35 cellular contexts compared by ENCODE assay signal in genomic region chr2:223086360-223086981, GRCh38. TPM values are rescaled to one million over a fixed set of nuclear protein-coding genes. Genes with fewer than 3 reads are reported as not detected.
A peak's percentile ranks its signal among the peaks of the same experiment; 100 is the strongest.
DNase-seq lines count a peak whose midpoint lies in the region; ATAC-seq, FAIRE-seq and TF ChIP-seq lines count a peak whose summit lies in the region.
"Had no signal": no experiment of that assay in that cellular context is flagged by ENCODE, and none has a peak within 500 bp of the region (broad histone marks: within the 10 kb centered on the region; RNA-seq: fewer than 3 reads in every experiment).

No MANE protein-coding gene starts in this region.

- no peaks in the 10 kb centered on the region for H3K27me3 ChIP-seq in liver (ENCODE audit: control insufficient read depth in 4 of 4, insufficient read depth in 4 of 4, low read length in 3 of 4)
- peaks cover 0 to 11% of the 10 kb centered on the region in 2 experiments; a peak in 4 of 5 replicates for H3K27me3 ChIP-seq in HepG2 (ENCODE audit: control insufficient read depth in 1 of 2, insufficient read depth in 2 of 2, low read length in 2 of 2)
- no peaks in the 10 kb centered on the region for H3K27me3 ChIP-seq in trophoblast cell (ENCODE audit: insufficient read depth, low read length)
- H3K27me3 ChIP-seq: MG63 had no signal

- H3K36me3 ChIP-seq in liver (ENCODE audit: control insufficient read depth in 4 of 4, insufficient read depth in 3 of 4, low read depth in 1 of 4, low read length in 3 of 4) = no peaks in the 10 kb centered on the region
- no peaks in the 10 kb centered on the region for H3K36me3 ChIP-seq in HepG2 (replicated peaks in 1 of 2; ENCODE audit: control insufficient read depth in 1 of 2, insufficient read depth in 2 of 2, low read length in 2 of 2)
- H3K36me3 ChIP-seq in trophoblast cell (ENCODE audit: control insufficient read depth in 1 of 2, insufficient read depth in 2 of 2, low read length in 2 of 2) = no peaks in the 10 kb centered on the region
- H3K36me3 ChIP-seq: MG63, thoracic aorta had no signal

- no peak overlapping the region for H3K18ac ChIP-seq in trophoblast cell (ENCODE audit: low read length)

- TF ChIP-seq EP300 in HepG2 (IDR thresholded peaks at IDR 0.05; ENCODE audit: low read depth in 2 of 2, low read length in 2 of 2) (no peak), HepG2 (CRISPR knock-in tag; IDR thresholded peaks at IDR 0.05; ENCODE audit: borderline replicate concordance) (no peak)

- POLR2A ChIA-PET in HepG2 (lab: Yijun Ruan, JAX) = no interaction called here

- CTCF ChIA-PET in HepG2 (lab: Yijun Ruan, JAX; ENCODE audit: low intra/inter-chr PET ratio, low total read pairs) = no interaction called here

- H2AK5ac ChIP-seq in trophoblast cell (ENCODE audit: low read length) = no peak overlapping the region

- H2BK5ac ChIP-seq in trophoblast cell (ENCODE audit: low read depth, low read length, poor library complexity) = no peak overlapping the region

- DNase-seq in HepG2 (ENCODE audit: low spot score) (no peak), globus pallidus (ENCODE audit: low spot score) (peak; percentile 64), trophoblast cell (peak; percentile 10 to 40), OCI-M1 (lab: John Stamatoyannopoulos, UW) (no peak), SIG-M5 (lab: John Stamatoyannopoulos, UW) (no peak), NCI-H226 (no peak), NCI-H2081 treated with DMSO at 0.1 percent for 48 hours (lab: John Stamatoyannopoulos, UW) (no peak)
- DNase-seq: activated CD4-positive, alpha-beta T cell treated with anti-CD3 and anti-CD28 coated beads for 48 hours; activated naive CD4-positive, alpha-beta T cell treated with anti-CD3 and anti-CD28 coated beads, Interleukin-2, amount 10 ng/mL, durations not matched to agents 7 days and 5 days; CD4-positive, alpha-beta T cell; EL; H7; KG1; MG63; naive B cell; NCI-H1105; NCI-H187 treated with DMSO at 0.1 percent for 48 hours; NCI-H2171 treated with DMSO at 0.1 percent for 48 hours; NCI-H69; occipital lobe; Right ventricle myocardium superior; stimulated activated CD4-positive, alpha-beta T cell treated with anti-CD3 and anti-CD28 coated beads, Interleukin-1b, Interleukin-23, amount 100 ng/mL, for 48 hours; stimulated activated naive CD4-positive, alpha-beta T cell treated with Interleukin-2 at 50 U/mL for 16 hours; T1000 had no signal

- H3K4ac ChIP-seq in trophoblast cell (ENCODE audit: low read depth, low read length) = no peak overlapping the region

- no peak for ATAC-seq in HepG2
- ATAC-seq: activated T-helper 17 cell treated with anti-CD3 and anti-CD28 coated beads, Interleukin-2, amount 50 U/mL, for 72 hours; left lobe of liver; Panc1 had no signal

- H4K8ac ChIP-seq in trophoblast cell (ENCODE audit: low read depth, low read length) = no peak overlapping the region

- H2BK120ac ChIP-seq in trophoblast cell (ENCODE audit: insufficient read depth, low read length, poor library complexity) = no peak overlapping the region

- H3K79me1 ChIP-seq in trophoblast cell (ENCODE audit: low read length) = peaks cover 5% of the 10 kb centered on the region

- H4K91ac ChIP-seq in trophoblast cell (ENCODE audit: low read depth, low read length) = no peak overlapping the region

- no peak for TF ChIP-seq POLR2A in HepG2 (IDR thresholded peaks at IDR 0.05; ENCODE audit: insufficient read depth in 1 of 2, low read depth in 2 of 2, low read length in 2 of 2)

- no peaks in the 10 kb centered on the region for H3K79me2 ChIP-seq in HepG2 (ENCODE audit: insufficient read depth, low read length)
- H3K79me2 ChIP-seq in trophoblast cell (ENCODE audit: control insufficient read depth, insufficient read depth, low read length, poor library complexity) = no peaks in the 10 kb centered on the region

- no peaks in the 10 kb centered on the region for H3K9me3 ChIP-seq in liver (ENCODE audit: control insufficient read depth in 4 of 4, low read length in 3 of 4)
- H3K9me3 ChIP-seq in HepG2 (ENCODE audit: low read length) = no peaks in the 10 kb centered on the region
- no peaks in the 10 kb centered on the region for H3K9me3 ChIP-seq in trophoblast cell (ENCODE audit: insufficient read depth, low read depth, low read length)
- H3K9me3 ChIP-seq: MG63, thoracic aorta had no signal

- no peak overlapping the region for H3K14ac ChIP-seq in trophoblast cell (ENCODE audit: low read length)

- BruUV-seq in HepG2 (replicated peaks; lab: Mats Ljungman, UMichigan) = no TSS peak

- TF ChIP-seq CTCF in liver (IDR thresholded peaks at IDR 0.05; ENCODE audit: low read depth, low read length, missing input control) (no peak), HepG2 (CRISPR knock-in tag; IDR thresholded peaks at IDR 0.05) (no peak)

- H3K4me3 ChIP-seq in liver (ENCODE audit: low read depth in 1 of 3, low read length in 3 of 3) (no peak overlapping the region), HepG2 (replicated peaks in 1 of 3; ENCODE audit: insufficient read depth in 1 of 3, low read depth in 2 of 3, low read length in 3 of 3) (no peak overlapping the region), trophoblast cell (ENCODE audit: low read depth, low read length) (no peak overlapping the region)
- H3K4me3 ChIP-seq: MG63, thoracic aorta had no signal

- peak overlapping the region; percentile 46 for H2BK12ac ChIP-seq in trophoblast cell (ENCODE audit: low read length)

- no peak overlapping the region for H3K4me2 ChIP-seq in HepG2 (ENCODE audit: low read depth, low read length)
- H3K4me2 ChIP-seq in trophoblast cell (ENCODE audit: low read length) = no peak overlapping the region

- 89% methylated on average over 13 of the region's 13 CpGs for WGBS in liver
- WGBS in HepG2 (ENCODE audit: low lambda C conversion rate) = 26% methylated on average over 13 of the region's 13 CpGs
- WGBS in trophoblast cell (ENCODE audit: extremely low coverage, insufficient coverage, insufficient read length) = no CpG with 5 or more reads among the region's 13 CpGs

- no peak overlapping the region for H3K23ac ChIP-seq in trophoblast cell (ENCODE audit: low read length)

- H3K27ac ChIP-seq in liver (ENCODE audit: low read depth in 1 of 2, low read length in 2 of 2) = no peak overlapping the region
- H3K27ac ChIP-seq in HepG2 (ENCODE audit: extremely low read length, insufficient read depth, low read length) = no peak overlapping the region
- no peak overlapping the region for H3K27ac ChIP-seq in trophoblast cell (ENCODE audit: low read depth, low read length)
- H3K27ac ChIP-seq: thoracic aorta, VCaP had no signal

- no peak for FAIRE-seq in HepG2 (lab: Jason Lieb, UNC)
- FAIRE-seq: endothelial cell of umbilical vein, GM18507, HTR-8/SVneo, islet of Langerhans, urothelium cell line had no signal

- intact Hi-C loops in HepG2 (cut with micrococcal nuclease; ENCODE audit: unreplicated experiment) = no loop called here

- H3K9ac ChIP-seq in liver (ENCODE audit: low read depth in 1 of 2, low read length in 2 of 2) (no peak overlapping the region), HepG2 (ENCODE audit: insufficient read depth, low read depth, low read length) (no peak overlapping the region), trophoblast cell (ENCODE audit: low read length) (peak overlapping the region; percentile 19)

- no peaks in the 10 kb centered on the region for H3K4me1 ChIP-seq in liver (ENCODE audit: control insufficient read depth in 4 of 4, insufficient read depth in 4 of 4, low read length in 3 of 4)
- no peaks in the 10 kb centered on the region for H3K4me1 ChIP-seq in HepG2 (ENCODE audit: insufficient read depth, low read length)
- H3K4me1 ChIP-seq in trophoblast cell (ENCODE audit: control insufficient read depth in 1 of 2, insufficient read depth in 2 of 2, low read length in 2 of 2) = peaks cover 2 to 5% of the 10 kb centered on the region in 2 experiments

- no peaks in the 10 kb centered on the region for H4K20me1 ChIP-seq in HepG2 (ENCODE audit: insufficient read depth, low read length)

- H2AFZ ChIP-seq in HepG2 (ENCODE audit: low read length) (no peak overlapping the region), trophoblast cell (ENCODE audit: insufficient read depth, low read length, poor library complexity) (no peak overlapping the region)

- in situ Hi-C loops in HepG2 (cut with HindIII; ENCODE audit: extremely low pct_ligation_motif_present, low pct_unique_long_range_greater_than_20kb) = loop anchor here (25.0 kb wide), 1 partner anchor 399 kb away; no protein-coding TSS in a partner anchor

- no peak overlapping the region for H4K12ac ChIP-seq in trophoblast cell (ENCODE audit: low read depth, low read length)

- TF ChIP-seq RAD21 in liver (IDR thresholded peaks at IDR 0.05) (no peak), HepG2 (CRISPR knock-in tag; IDR thresholded peaks at IDR 0.05) (no peak)

TF ChIP-seq in liver, 16 proteins besides CTCF, POLR2A, EP300 and RAD21:
- TF ChIP-seq SP1 (IDR thresholded peaks at IDR 0.05) = no peak
- TF ChIP-seq NR2F2 (IDR thresholded peaks at IDR 0.05) = peak; percentile 61

TF ChIP-seq in HepG2, 621 proteins besides CTCF, POLR2A, EP300 and RAD21 (continues in another document):
- no peak for TF ChIP-seq JARID2 (CRISPR knock-in tag; IDR thresholded peaks at IDR 0.05; ENCODE audit: insufficient replicate concordance)
- TF ChIP-seq ZNF562 (CRISPR knock-in tag; IDR thresholded peaks at IDR 0.05; ENCODE audit: borderline replicate concordance) = no peak

RNA-seq across cellular contexts. Expression of gene KCNE4, which starts 34.5 kb away (rescaled TPM):
- total RNA-seq in liver (under 1 TPM; 0.28 to 0.33 TPM), HepG2 (2016; rRNA removed; fragmentation: Illumina TruSeq; extraction: Trizol) (not detected in 2 replicates)
- polyA plus RNA-seq in liver (under 1 TPM; 0.19 to 0.42 TPM), HepG2 (2011; rRNA removed) (not detected in 2 replicates)
- not detected in 2 replicates for total RNA-seq in HepG2 (2016; cell fraction: cytosol; rRNA removed; fragmentation: Illumina TruSeq; extraction: Trizol; ENCODE audit: low read depth)
- total RNA-seq in HepG2 (2016; cell fraction: insoluble cytoplasmic fraction; rRNA removed; fragmentation: Illumina TruSeq; extraction: Trizol) = not detected in 2 replicates
- 0.15 TPM in 1 of 2 replicates, not detected in the other for total RNA-seq in HepG2 (2016; cell fraction: membrane; rRNA removed; fragmentation: Illumina TruSeq; extraction: Trizol)
- total RNA-seq in HepG2 (2016; cell fraction: nucleus; rRNA removed; fragmentation: Illumina TruSeq; extraction: Trizol) = not detected in 2 replicates
- 0.01 TPM in 1 of 2 replicates, not detected in the other for polyA plus RNA-seq in HepG2 (2011; cell fraction: cytosol; rRNA removed)
- polyA plus RNA-seq in HepG2 (2011; cell fraction: nucleus; rRNA removed) = not detected in 2 replicates
- polyA plus RNA-seq in HepG2 (2012) = not detected in 2 replicates
- not detected in 2 replicates for polyA plus RNA-seq in HepG2 (2016; cell fraction: cytosol; fragmentation: Illumina TruSeq; extraction: Trizol; ENCODE audit: low read depth)
- not detected in 2 replicates for polyA plus RNA-seq in HepG2 (2016; cell fraction: insoluble cytoplasmic fraction; fragmentation: Illumina TruSeq; extraction: Trizol; ENCODE audit: low read depth)
- polyA plus RNA-seq in HepG2 (2016; cell fraction: membrane; fragmentation: Illumina TruSeq; extraction: Trizol; ENCODE audit: low read depth) = not detected in 2 replicates
- not detected in 2 replicates for polyA plus RNA-seq in HepG2 (2016; cell fraction: nucleus; fragmentation: Illumina TruSeq; extraction: Trizol; ENCODE audit: insufficient read depth, low read depth)
- polyA minus RNA-seq in HepG2 (2011; rRNA and poly(A)+ RNA removed; ENCODE audit: low replicate concordance) = not detected in 2 replicates
- not detected in 2 replicates for polyA minus RNA-seq in HepG2 (2011; cell fraction: cytosol; rRNA and poly(A)+ RNA removed)
- not detected in 2 replicates for polyA minus RNA-seq in HepG2 (2011; cell fraction: nucleus; rRNA and poly(A)+ RNA removed)
- polyA plus RNA-seq in trophoblast cell (2013) = 1.3 and 1.5 TPM in 2 replicates
- total RNA-seq: activated T-helper 17 cell treated with anti-CD3 and anti-CD28 coated beads, Interleukin-2, amount 50 U/mL, for 72 hours; CD4-positive, alpha-beta T cell; endothelial cell of umbilical vein; H7 had no signal

Comparison
In these comparisons a context has a peak if more than half of its experiments do, and no peak if none do; other contexts are left out.
1. DNase-seq: peak in globus pallidus (single experiment) and trophoblast cell (2 of 2); none in HepG2 (single experiment), OCI-M1 (single experiment), SIG-M5 (single experiment), NCI-H226 (single experiment) and NCI-H2081 treated with DMSO at 0.1 percent for 48 hours (single experiment).